ENCODE assay signal across 32 cellular contexts in the genomic region with DNA sequence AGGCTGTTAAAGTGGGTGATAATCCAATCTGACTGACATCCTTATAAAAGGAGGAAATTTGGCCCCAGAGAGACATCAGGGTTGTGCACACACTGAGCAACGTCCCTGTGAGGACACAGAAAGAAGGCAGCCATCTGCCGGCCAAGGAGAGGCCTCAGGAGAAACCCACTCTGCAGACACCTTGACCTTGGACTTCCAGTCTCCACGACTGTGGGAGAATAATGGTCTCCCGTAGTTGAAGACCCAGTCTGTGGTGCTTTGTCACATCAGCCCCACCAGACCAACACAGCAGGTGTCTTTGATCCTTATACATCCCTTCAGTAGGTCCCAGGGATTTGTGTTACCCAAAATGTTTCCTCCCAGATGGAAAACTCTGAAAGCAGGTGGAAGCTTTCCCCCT.
"Had no signal": no experiment of that assay in that cellular context is flagged by ENCODE, and none has a peak within 500 bp of the region (broad histone marks: within the 10 kb centered on the region; RNA-seq: fewer than 3 reads in every experiment).

No MANE protein-coding gene starts in this region.

- ATAC-seq: activated CD8-positive, alpha-beta memory T cell treated with anti-CD3 and anti-CD28 coated beads, Interleukin-2, amount 10 ng/mL, durations not matched to agents 7 days and 5 days; activated naive CD8-positive, alpha-beta T cell treated with anti-CD3 and anti-CD28 coated beads, Interleukin-2, amount 50 U/mL, for 24 hours; Panc1; Right ventricle myocardium inferior had no signal

- H3K27ac ChIP-seq: brain microvascular endothelial cell, RWPE1, VCaP had no signal

- FAIRE-seq: colon had no signal

- H3K27me3 ChIP-seq: brain microvascular endothelial cell had no signal

- DNase-seq: activated CD4-positive, alpha-beta memory T cell treated with anti-CD3 and anti-CD28 coated beads, Interleukin-2, amount 10 ng/mL, durations not matched to agents 7 days and 5 days; activated CD4-positive, alpha-beta T cell treated with anti-CD3 and anti-CD28 coated beads for 1 hour; activated CD4-positive, alpha-beta T cell treated with anti-CD3 and anti-CD28 coated beads for 48 hours; activated CD4-positive, CD25-positive, alpha-beta regulatory T cell; activated CD8-positive, alpha-beta memory T cell treated with anti-CD3 and anti-CD28 coated beads for 24 hours; activated CD8-positive, alpha-beta memory T cell treated with anti-CD3 and anti-CD28 coated beads, Interleukin-2, amount 10 ng/mL, durations not matched to agents 7 days and 5 days; activated CD8-positive, alpha-beta memory T cell treated with anti-CD3 and anti-CD28 coated beads, Interleukin-2, amount 50 U/mL, for 48 hours; activated effector memory CD4-positive, alpha-beta T cell treated with Interleukin-2 at 50 U/mL for 16 hours; activated naive CD4-positive, alpha-beta T cell treated with anti-CD3 and anti-CD28 coated beads, Interleukin-2, amount 10 ng/mL, durations not matched to agents 7 days and 5 days; activated naive CD8-positive, alpha-beta T cell treated with anti-CD3 and anti-CD28 coated beads, Interleukin-2, amount 50 U/mL, for 24 hours; activated T-cell treated with anti-CD3 and anti-CD28 coated beads, Interleukin-2, amount 50 U/mL, for 48 hours; amniotic stem cell; aorta; brain microvascular endothelial cell; central memory CD4-positive, alpha-beta T cell; NCI-H1105; NCI-H1436; NCI-H1694; NCI-H1930; NCI-H2081 treated with DMSO at 0.1 percent for 48 hours; NCI-H226; NCI-H526 treated with DMSO at 0.1 percent for 48 hours; NCI-H774; SW 1271; T-helper 1 cell; T-helper 2 cell; T-helper 9 cell had no signal

- H3K36me3 ChIP-seq: brain microvascular endothelial cell had no signal
